1 cellular context compared by ENCODE assay signal in the genomic region with DNA sequence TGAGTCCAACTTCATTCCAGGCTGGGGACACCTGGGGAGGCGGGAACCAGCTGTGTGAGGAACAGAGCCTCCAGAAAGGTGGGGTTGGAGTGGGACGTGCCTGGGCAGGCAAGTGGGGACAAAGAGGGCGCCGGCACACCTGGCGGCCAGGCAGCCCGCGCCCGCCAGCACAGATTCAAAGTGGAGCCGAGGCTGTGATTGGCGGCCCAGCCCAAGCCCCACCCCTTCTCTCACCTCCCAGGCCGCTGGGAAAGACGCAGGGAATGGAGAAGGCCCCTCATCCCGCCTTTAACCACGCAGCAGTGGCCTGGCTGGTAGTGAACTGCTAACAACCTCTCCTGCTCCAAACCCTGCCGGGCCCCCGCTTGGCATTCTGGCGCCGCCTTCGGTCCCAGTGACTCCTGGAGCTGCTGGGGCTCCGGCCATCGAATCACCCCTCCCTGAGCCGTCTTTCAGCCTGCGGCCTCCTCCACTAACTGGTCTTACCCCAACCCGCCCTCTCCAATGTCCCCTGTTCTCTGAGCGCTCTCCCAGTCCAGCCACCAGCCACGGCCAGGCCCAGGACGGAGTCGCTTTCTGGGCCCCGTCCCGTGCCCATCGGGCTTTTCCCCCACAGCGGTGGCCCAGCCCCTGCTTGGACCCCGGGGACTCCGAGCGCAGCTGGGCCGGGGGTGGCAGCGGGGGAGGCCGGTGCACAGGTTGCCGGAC.
A peak's percentile ranks its signal among the peaks of the same experiment; 100 is the strongest.
TF ChIP-seq lines count a peak whose summit lies in the region.

No MANE protein-coding gene starts in this region.

TF ChIP-seq in WTC11, 78 proteins besides CTCF, POLR2A, EP300 and RAD21 (continued from another document):
- TF ChIP-seq, protein P1, sequence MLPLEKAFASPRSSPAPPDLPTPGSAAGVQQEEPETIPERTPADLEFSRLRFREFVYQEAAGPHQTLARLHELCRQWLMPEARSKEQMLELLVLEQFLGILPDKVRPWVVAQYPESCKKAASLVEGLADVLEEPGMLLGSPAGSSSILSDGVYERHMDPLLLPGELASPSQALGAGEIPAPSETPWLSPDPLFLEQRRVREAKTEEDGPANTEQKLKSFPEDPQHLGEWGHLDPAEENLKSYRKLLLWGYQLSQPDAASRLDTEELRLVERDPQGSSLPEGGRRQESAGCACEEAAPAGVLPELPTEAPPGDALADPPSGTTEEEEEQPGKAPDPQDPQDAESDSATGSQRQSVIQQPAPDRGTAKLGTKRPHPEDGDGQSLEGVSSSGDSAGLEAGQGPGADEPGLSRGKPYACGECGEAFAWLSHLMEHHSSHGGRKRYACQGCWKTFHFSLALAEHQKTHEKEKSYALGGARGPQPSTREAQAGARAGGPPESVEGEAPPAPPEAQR (CRISPR knock-in tag; IDR thresholded peaks at IDR 0.05), result no peak
- TF ChIP-seq ZNF423 (CRISPR knock-in tag; IDR thresholded peaks at IDR 0.05) (peak; percentile 68), NFYB (CRISPR knock-in tag; conservative IDR thresholded peaks at IDR 0.05; ENCODE audit: low read depth) (peak; percentile 45), NFATC4 (CRISPR knock-in tag; IDR thresholded peaks at IDR 0.05) (0 out of 2 replicates have a peak, but pooled peaks have one; percentile 44), CREB1 (CRISPR knock-in tag; IDR thresholded peaks at IDR 0.05) (no peak; the same call in 1 of the 2 replicates), MYBL2 (CRISPR knock-in tag; IDR thresholded peaks at IDR 0.05) (peak; percentile 98), ZNF232 (CRISPR knock-in tag; IDR thresholded peaks at IDR 0.05) (0 out of 2 replicates have a peak, but pooled peaks have one; percentile 30), NR3C1 (CRISPR knock-in tag; conservative IDR thresholded peaks at IDR 0.05; ENCODE audit: low read depth) (no peak; the same call in 1 of the 2 replicates), KAT7 (CRISPR knock-in tag; IDR thresholded peaks at IDR 0.05; ENCODE audit: borderline replicate concordance) (0 out of 2 replicates have a peak, but pooled peaks have one; percentile 6), RELA (CRISPR knock-in tag; IDR thresholded peaks at IDR 0.05; ENCODE audit: borderline replicate concordance) (no peak), JUN (CRISPR knock-in tag; IDR thresholded peaks at IDR 0.05) (no peak), IRF2 (CRISPR knock-in tag; IDR thresholded peaks at IDR 0.05; ENCODE audit: borderline replicate concordance, low read depth) (no peak)
- TF ChIP-seq, protein P2, sequence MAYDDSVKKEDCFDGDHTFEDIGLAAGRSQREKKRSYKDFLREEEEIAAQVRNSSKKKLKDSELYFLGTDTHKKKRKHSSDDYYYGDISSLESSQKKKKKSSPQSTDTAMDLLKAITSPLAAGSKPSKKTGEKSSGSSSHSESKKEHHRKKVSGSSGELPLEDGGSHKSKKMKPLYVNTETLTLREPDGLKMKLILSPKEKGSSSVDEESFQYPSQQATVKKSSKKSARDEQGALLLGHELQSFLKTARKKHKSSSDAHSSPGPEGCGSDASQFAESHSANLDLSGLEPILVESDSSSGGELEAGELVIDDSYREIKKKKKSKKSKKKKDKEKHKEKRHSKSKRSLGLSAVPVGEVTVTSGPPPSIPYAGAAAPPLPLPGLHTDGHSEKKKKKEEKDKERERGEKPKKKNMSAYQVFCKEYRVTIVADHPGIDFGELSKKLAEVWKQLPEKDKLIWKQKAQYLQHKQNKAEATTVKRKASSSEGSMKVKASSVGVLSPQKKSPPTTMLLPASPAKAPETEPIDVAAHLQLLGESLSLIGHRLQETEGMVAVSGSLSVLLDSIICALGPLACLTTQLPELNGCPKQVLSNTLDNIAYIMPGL (CRISPR knock-in tag; IDR thresholded peaks at IDR 0.05), result peak; percentile 38
- TF ChIP-seq, protein P3, sequence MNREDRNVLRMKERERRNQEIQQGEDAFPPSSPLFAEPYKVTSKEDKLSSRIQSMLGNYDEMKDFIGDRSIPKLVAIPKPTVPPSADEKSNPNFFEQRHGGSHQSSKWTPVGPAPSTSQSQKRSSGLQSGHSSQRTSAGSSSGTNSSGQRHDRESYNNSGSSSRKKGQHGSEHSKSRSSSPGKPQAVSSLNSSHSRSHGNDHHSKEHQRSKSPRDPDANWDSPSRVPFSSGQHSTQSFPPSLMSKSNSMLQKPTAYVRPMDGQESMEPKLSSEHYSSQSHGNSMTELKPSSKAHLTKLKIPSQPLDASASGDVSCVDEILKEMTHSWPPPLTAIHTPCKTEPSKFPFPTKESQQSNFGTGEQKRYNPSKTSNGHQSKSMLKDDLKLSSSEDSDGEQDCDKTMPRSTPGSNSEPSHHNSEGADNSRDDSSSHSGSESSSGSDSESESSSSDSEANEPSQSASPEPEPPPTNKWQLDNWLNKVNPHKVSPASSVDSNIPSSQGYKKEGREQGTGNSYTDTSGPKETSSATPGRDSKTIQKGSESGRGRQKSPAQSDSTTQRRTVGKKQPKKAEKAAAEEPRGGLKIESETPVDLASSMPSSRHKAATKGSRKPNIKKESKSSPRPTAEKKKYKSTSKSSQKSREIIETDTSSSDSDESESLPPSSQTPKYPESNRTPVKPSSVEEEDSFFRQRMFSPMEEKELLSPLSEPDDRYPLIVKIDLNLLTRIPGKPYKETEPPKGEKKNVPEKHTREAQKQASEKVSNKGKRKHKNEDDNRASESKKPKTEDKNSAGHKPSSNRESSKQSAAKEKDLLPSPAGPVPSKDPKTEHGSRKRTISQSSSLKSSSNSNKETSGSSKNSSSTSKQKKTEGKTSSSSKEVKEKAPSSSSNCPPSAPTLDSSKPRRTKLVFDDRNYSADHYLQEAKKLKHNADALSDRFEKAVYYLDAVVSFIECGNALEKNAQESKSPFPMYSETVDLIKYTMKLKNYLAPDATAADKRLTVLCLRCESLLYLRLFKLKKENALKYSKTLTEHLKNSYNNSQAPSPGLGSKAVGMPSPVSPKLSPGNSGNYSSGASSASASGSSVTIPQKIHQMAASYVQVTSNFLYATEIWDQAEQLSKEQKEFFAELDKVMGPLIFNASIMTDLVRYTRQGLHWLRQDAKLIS (CRISPR knock-in tag; IDR thresholded peaks at IDR 0.05; ENCODE audit: borderline replicate concordance), result peak; percentile 68; the same call in 1 of the 2 replicates
- TF ChIP-seq, protein P4, sequence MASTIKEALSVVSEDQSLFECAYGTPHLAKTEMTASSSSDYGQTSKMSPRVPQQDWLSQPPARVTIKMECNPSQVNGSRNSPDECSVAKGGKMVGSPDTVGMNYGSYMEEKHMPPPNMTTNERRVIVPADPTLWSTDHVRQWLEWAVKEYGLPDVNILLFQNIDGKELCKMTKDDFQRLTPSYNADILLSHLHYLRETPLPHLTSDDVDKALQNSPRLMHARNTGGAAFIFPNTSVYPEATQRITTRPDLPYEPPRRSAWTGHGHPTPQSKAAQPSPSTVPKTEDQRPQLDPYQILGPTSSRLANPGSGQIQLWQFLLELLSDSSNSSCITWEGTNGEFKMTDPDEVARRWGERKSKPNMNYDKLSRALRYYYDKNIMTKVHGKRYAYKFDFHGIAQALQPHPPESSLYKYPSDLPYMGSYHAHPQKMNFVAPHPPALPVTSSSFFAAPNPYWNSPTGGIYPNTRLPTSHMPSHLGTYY (CRISPR knock-in tag; IDR thresholded peaks at IDR 0.05), result 0 out of 2 replicates have a peak, but pooled peaks have one; percentile 29
- TF ChIP-seq, protein P5, sequence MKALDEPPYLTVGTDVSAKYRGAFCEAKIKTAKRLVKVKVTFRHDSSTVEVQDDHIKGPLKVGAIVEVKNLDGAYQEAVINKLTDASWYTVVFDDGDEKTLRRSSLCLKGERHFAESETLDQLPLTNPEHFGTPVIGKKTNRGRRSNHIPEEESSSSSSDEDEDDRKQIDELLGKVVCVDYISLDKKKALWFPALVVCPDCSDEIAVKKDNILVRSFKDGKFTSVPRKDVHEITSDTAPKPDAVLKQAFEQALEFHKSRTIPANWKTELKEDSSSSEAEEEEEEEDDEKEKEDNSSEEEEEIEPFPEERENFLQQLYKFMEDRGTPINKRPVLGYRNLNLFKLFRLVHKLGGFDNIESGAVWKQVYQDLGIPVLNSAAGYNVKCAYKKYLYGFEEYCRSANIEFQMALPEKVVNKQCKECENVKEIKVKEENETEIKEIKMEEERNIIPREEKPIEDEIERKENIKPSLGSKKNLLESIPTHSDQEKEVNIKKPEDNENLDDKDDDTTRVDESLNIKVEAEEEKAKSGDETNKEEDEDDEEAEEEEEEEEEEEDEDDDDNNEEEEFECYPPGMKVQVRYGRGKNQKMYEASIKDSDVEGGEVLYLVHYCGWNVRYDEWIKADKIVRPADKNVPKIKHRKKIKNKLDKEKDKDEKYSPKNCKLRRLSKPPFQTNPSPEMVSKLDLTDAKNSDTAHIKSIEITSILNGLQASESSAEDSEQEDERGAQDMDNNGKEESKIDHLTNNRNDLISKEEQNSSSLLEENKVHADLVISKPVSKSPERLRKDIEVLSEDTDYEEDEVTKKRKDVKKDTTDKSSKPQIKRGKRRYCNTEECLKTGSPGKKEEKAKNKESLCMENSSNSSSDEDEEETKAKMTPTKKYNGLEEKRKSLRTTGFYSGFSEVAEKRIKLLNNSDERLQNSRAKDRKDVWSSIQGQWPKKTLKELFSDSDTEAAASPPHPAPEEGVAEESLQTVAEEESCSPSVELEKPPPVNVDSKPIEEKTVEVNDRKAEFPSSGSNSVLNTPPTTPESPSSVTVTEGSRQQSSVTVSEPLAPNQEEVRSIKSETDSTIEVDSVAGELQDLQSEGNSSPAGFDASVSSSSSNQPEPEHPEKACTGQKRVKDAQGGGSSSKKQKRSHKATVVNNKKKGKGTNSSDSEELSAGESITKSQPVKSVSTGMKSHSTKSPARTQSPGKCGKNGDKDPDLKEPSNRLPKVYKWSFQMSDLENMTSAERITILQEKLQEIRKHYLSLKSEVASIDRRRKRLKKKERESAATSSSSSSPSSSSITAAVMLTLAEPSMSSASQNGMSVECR (CRISPR knock-in tag; IDR thresholded peaks at IDR 0.05; ENCODE audit: borderline replicate concordance), result no peak; the same call in none of the 2 replicates
- TF ChIP-seq, protein P6, sequence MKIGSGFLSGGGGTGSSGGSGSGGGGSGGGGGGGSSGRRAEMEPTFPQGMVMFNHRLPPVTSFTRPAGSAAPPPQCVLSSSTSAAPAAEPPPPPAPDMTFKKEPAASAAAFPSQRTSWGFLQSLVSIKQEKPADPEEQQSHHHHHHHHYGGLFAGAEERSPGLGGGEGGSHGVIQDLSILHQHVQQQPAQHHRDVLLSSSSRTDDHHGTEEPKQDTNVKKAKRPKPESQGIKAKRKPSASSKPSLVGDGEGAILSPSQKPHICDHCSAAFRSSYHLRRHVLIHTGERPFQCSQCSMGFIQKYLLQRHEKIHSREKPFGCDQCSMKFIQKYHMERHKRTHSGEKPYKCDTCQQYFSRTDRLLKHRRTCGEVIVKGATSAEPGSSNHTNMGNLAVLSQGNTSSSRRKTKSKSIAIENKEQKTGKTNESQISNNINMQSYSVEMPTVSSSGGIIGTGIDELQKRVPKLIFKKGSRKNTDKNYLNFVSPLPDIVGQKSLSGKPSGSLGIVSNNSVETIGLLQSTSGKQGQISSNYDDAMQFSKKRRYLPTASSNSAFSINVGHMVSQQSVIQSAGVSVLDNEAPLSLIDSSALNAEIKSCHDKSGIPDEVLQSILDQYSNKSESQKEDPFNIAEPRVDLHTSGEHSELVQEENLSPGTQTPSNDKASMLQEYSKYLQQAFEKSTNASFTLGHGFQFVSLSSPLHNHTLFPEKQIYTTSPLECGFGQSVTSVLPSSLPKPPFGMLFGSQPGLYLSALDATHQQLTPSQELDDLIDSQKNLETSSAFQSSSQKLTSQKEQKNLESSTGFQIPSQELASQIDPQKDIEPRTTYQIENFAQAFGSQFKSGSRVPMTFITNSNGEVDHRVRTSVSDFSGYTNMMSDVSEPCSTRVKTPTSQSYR (CRISPR knock-in tag; IDR thresholded peaks at IDR 0.05), result no peak
- TF ChIP-seq, protein P7, sequence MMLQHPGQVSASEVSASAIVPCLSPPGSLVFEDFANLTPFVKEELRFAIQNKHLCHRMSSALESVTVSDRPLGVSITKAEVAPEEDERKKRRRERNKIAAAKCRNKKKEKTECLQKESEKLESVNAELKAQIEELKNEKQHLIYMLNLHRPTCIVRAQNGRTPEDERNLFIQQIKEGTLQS (CRISPR knock-in tag; conservative IDR thresholded peaks at IDR 0.05), result no peak
- TF ChIP-seq, protein P8, sequence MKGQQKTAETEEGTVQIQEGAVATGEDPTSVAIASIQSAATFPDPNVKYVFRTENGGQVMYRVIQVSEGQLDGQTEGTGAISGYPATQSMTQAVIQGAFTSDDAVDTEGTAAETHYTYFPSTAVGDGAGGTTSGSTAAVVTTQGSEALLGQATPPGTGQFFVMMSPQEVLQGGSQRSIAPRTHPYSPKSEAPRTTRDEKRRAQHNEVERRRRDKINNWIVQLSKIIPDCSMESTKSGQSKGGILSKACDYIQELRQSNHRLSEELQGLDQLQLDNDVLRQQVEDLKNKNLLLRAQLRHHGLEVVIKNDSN (CRISPR knock-in tag; IDR thresholded peaks at IDR 0.05), result peak; percentile 35
